Comparison of ENCODE assay signal across 1 cellular context in the genomic region with DNA sequence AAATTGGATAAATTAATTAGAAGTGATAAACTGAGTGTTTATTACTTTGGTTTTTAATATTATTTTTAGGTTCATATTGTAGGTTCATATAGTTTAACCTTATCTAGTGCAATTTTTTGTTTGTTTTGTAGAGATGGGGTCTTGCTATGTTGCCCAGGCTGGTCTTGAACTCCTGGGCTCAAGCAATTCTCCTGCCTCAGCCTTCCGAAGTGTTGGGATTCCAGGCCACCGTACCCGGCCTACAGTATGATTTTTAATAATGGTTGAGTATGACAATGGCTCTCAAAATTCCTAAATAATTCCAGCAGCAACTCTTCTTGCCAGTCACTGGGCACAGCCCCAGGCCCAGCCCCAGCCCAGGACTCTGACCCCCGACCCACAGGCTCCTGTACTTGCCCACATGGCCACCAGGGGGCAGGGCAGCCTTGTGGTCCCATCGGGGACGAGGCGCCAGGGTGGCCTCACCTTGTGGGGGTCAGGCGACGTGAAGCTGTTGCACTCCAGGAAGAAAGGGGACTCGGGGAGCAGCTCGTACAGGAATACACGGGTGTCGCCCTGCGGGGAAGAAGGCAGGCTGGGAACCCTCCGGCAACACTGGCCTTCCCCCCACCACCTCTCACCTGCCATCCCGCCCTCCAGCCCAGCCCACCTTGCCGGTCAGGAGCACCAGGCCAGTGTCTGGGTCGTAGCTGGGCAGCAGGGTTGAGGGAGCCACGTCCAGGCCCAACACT.
TF ChIP-seq lines count a peak whose summit lies in the region.

No MANE protein-coding gene starts in this region.

TF ChIP-seq in K562, 482 proteins besides CTCF, POLR2A, EP300 and RAD21 (continues in another document):
- TF ChIP-seq ZC3H4 (CRISPR knock-in tag; IDR thresholded peaks at IDR 0.05; ENCODE audit: borderline replicate concordance) (no peak), GATAD2B (IDR thresholded peaks at IDR 0.05; ENCODE audit: borderline replicate concordance) (no peak), SIN3B (IDR thresholded peaks at IDR 0.05; ENCODE audit: low read depth) (no peak), ZFP1 (CRISPR knock-in tag; IDR thresholded peaks at IDR 0.05) (no peak), POLR2AphosphoS2 (IDR thresholded peaks at IDR 0.05; ENCODE audit: low read length) (no peak), PTBP1 (IDR thresholded peaks at IDR 0.05; ENCODE audit: low read depth, low read length) (no peak), NR2C2 (CRISPR knock-in tag; IDR thresholded peaks at IDR 0.05) (no peak), NR2C2 (tag; IDR thresholded peaks at IDR 0.05) (peak; percentile 44; the same call in 1 of the 2 replicates), SMC3 (conservative IDR thresholded peaks at IDR 0.05; ENCODE audit: insufficient read depth, low read depth, low read length) (peak; percentile 80), NBN (IDR thresholded peaks at IDR 0.05; ENCODE audit: low read depth) (no peak), CXXC5 (CRISPR knock-in tag; IDR thresholded peaks at IDR 0.05) (no peak), FIP1L1 (IDR thresholded peaks at IDR 0.05; ENCODE audit: low read depth, low read length, poor library complexity, severe bottlenecking) (no peak), SNRNP70 (optimal IDR thresholded peaks at IDR 0.05; ENCODE audit: low read depth, low read length) (no peak), MXI1 (IDR thresholded peaks at IDR 0.05; ENCODE audit: low read depth, low read length) (no peak), ZNF23 (CRISPR knock-in tag; IDR thresholded peaks at IDR 0.05) (no peak), RFX5 (IDR thresholded peaks at IDR 0.05; ENCODE audit: low read depth, low read length) (no peak), ARHGAP35 (IDR thresholded peaks at IDR 0.05; ENCODE audit: partially characterized antibody) (no peak), MYC (IDR thresholded peaks at IDR 0.05; ENCODE audit: low read depth, low read length) (no peak), MYC (CRISPR knock-in tag; IDR thresholded peaks at IDR 0.05; ENCODE audit: borderline replicate concordance, low read depth) (no peak), HNRNPLL (IDR thresholded peaks at IDR 0.05; ENCODE audit: low read depth, low read length, poor library complexity, severe bottlenecking) (no peak), EGR1 (conservative IDR thresholded peaks at IDR 0.05) (no peak), POLR2G (IDR thresholded peaks at IDR 0.05; ENCODE audit: low read depth, low read length) (peak; percentile 59), SPI1 (IDR thresholded peaks at IDR 0.05; ENCODE audit: borderline replicate concordance, low read depth, low read length) (no peak), ZNF165 (CRISPR knock-in tag; IDR thresholded peaks at IDR 0.05; ENCODE audit: borderline replicate concordance) (no peak), CEBPG (CRISPR knock-in tag; IDR thresholded peaks at IDR 0.05) (no peak), CEBPG (tag; conservative IDR thresholded peaks at IDR 0.05 in 1 of 2, IDR thresholded peaks at IDR 0.05 in 1 of 2) (no peak), TRIM28 (IDR thresholded peaks at IDR 0.05) (no peak), PTRF (tag; IDR thresholded peaks at IDR 0.05) (no peak), SAFB2 (IDR thresholded peaks at IDR 0.05; ENCODE audit: borderline replicate concordance, low read depth, low read length, severe bottlenecking) (no peak), TAF9B (IDR thresholded peaks at IDR 0.05; ENCODE audit: partially characterized antibody) (no peak), JUN (IDR thresholded peaks at IDR 0.05; ENCODE audit: borderline replicate concordance, low read depth, low read length) (no peak), JUN (CRISPR knock-in tag; IDR thresholded peaks at IDR 0.05; ENCODE audit: borderline replicate concordance) (no peak), ETV6 (IDR thresholded peaks at IDR 0.05; ENCODE audit: borderline replicate concordance in 1 of 2, low read depth in 2 of 2, low read length in 1 of 2) (no peak), ETV6 (CRISPR knock-in tag; IDR thresholded peaks at IDR 0.05; ENCODE audit: borderline replicate concordance) (no peak), MAFK (IDR thresholded peaks at IDR 0.05; ENCODE audit: low read length) (no peak), RUNX1 (IDR thresholded peaks at IDR 0.05; ENCODE audit: low read depth) (no peak), TAF1 (IDR thresholded peaks at IDR 0.05; ENCODE audit: control insufficient read depth, extremely low read depth, insufficient read depth, low read length, severe bottlenecking) (no peak), HCFC1 (IDR thresholded peaks at IDR 0.05; ENCODE audit: low read depth, low read length) (no peak), SMAD4 (CRISPR knock-in tag; conservative IDR thresholded peaks at IDR 0.05) (no peak), HOMEZ (CRISPR knock-in tag; IDR thresholded peaks at IDR 0.05) (no peak), RBM34 (IDR thresholded peaks at IDR 0.05; ENCODE audit: borderline replicate concordance, insufficient read depth, low read length) (no peak), ZNF512 (tag; IDR thresholded peaks at IDR 0.05) (no peak), ZNF507 (tag; conservative IDR thresholded peaks at IDR 0.05) (no peak), ZBTB34 (CRISPR knock-in tag; IDR thresholded peaks at IDR 0.05) (no peak), RBM22 (IDR thresholded peaks at IDR 0.05; ENCODE audit: low read depth, low read length, poor library complexity, severe bottlenecking) (peak; percentile 38), RHOXF2B (CRISPR knock-in tag; conservative IDR thresholded peaks at IDR 0.05) (no peak), ZC3H11A (IDR thresholded peaks at IDR 0.05; ENCODE audit: low read depth, low read length) (no peak), SMAD2 (IDR thresholded peaks at IDR 0.05; ENCODE audit: low read depth, low read length) (no peak)
- TF ChIP-seq, protein P1, sequence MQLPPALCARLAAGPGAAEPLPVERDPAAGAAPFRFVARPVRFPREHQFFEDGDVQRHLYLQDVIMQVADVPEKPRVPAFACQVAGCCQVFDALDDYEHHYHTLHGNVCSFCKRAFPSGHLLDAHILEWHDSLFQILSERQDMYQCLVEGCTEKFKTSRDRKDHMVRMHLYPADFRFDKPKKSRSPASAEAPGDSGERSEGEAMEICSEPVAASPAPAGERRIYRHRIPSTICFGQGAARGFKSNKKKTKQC (CRISPR knock-in tag; IDR thresholded peaks at IDR 0.05) = no peak
- TF ChIP-seq, protein P2, sequence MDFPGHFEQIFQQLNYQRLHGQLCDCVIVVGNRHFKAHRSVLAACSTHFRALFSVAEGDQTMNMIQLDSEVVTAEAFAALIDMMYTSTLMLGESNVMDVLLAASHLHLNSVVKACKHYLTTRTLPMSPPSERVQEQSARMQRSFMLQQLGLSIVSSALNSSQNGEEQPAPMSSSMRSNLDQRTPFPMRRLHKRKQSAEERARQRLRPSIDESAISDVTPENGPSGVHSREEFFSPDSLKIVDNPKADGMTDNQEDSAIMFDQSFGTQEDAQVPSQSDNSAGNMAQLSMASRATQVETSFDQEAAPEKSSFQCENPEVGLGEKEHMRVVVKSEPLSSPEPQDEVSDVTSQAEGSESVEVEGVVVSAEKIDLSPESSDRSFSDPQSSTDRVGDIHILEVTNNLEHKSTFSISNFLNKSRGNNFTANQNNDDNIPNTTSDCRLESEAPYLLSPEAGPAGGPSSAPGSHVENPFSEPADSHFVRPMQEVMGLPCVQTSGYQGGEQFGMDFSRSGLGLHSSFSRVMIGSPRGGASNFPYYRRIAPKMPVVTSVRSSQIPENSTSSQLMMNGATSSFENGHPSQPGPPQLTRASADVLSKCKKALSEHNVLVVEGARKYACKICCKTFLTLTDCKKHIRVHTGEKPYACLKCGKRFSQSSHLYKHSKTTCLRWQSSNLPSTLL (IDR thresholded peaks at IDR 0.05) = no peak
- TF ChIP-seq, protein P3, sequence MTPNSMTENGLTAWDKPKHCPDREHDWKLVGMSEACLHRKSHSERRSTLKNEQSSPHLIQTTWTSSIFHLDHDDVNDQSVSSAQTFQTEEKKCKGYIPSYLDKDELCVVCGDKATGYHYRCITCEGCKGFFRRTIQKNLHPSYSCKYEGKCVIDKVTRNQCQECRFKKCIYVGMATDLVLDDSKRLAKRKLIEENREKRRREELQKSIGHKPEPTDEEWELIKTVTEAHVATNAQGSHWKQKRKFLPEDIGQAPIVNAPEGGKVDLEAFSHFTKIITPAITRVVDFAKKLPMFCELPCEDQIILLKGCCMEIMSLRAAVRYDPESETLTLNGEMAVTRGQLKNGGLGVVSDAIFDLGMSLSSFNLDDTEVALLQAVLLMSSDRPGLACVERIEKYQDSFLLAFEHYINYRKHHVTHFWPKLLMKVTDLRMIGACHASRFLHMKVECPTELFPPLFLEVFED (CRISPR knock-in tag; conservative IDR thresholded peaks at IDR 0.05) = no peak
- TF ChIP-seq, protein P4, sequence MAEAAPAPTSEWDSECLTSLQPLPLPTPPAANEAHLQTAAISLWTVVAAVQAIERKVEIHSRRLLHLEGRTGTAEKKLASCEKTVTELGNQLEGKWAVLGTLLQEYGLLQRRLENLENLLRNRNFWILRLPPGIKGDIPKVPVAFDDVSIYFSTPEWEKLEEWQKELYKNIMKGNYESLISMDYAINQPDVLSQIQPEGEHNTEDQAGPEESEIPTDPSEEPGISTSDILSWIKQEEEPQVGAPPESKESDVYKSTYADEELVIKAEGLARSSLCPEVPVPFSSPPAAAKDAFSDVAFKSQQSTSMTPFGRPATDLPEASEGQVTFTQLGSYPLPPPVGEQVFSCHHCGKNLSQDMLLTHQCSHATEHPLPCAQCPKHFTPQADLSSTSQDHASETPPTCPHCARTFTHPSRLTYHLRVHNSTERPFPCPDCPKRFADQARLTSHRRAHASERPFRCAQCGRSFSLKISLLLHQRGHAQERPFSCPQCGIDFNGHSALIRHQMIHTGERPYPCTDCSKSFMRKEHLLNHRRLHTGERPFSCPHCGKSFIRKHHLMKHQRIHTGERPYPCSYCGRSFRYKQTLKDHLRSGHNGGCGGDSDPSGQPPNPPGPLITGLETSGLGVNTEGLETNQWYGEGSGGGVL (CRISPR knock-in tag; IDR thresholded peaks at IDR 0.05) = no peak
- TF ChIP-seq, protein P5, sequence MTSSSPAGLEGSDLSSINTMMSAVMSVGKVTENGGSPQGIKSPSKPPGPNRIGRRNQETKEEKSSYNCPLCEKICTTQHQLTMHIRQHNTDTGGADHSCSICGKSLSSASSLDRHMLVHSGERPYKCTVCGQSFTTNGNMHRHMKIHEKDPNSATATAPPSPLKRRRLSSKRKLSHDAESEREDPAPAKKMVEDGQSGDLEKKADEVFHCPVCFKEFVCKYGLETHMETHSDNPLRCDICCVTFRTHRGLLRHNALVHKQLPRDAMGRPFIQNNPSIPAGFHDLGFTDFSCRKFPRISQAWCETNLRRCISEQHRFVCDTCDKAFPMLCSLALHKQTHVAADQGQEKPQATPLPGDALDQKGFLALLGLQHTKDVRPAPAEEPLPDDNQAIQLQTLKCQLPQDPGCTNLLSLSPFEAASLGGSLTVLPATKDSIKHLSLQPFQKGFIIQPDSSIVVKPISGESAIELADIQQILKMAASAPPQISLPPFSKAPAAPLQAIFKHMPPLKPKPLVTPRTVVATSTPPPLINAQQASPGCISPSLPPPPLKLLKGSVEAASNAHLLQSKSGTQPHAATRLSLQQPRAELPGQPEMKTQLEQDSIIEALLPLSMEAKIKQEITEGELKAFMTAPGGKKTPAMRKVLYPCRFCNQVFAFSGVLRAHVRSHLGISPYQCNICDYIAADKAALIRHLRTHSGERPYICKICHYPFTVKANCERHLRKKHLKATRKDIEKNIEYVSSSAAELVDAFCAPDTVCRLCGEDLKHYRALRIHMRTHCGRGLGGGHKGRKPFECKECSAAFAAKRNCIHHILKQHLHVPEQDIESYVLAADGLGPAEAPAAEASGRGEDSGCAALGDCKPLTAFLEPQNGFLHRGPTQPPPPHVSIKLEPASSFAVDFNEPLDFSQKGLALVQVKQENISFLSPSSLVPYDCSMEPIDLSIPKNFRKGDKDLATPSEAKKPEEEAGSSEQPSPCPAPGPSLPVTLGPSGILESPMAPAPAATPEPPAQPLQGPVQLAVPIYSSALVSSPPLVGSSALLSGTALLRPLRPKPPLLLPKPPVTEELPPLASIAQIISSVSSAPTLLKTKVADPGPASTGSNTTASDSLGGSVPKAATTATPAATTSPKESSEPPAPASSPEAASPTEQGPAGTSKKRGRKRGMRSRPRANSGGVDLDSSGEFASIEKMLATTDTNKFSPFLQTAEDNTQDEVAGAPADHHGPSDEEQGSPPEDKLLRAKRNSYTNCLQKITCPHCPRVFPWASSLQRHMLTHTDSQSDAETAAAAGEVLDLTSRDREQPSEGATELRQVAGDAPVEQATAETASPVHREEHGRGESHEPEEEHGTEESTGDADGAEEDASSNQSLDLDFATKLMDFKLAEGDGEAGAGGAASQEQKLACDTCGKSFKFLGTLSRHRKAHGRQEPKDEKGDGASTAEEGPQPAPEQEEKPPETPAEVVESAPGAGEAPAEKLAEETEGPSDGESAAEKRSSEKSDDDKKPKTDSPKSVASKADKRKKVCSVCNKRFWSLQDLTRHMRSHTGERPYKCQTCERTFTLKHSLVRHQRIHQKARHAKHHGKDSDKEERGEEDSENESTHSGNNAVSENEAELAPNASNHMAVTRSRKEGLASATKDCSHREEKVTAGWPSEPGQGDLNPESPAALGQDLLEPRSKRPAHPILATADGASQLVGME (CRISPR knock-in tag; IDR thresholded peaks at IDR 0.05) = no peak
